In genomic region chr11:93017821-93018690, GRCh38 we compare ENCODE assay signal across 21 cellular contexts. TPM values are rescaled to one million over a fixed set of nuclear protein-coding genes. Genes with fewer than 3 reads are reported as not detected.
DNase-seq lines count a peak whose midpoint lies in the region; ATAC-seq and TF ChIP-seq lines count a peak whose summit lies in the region.
"Had no signal": no experiment of that assay in that cellular context is flagged by ENCODE, and none has a peak within 500 bp of the region (broad histone marks: within the 10 kb centered on the region; RNA-seq: fewer than 3 reads in every experiment).

No MANE protein-coding gene starts in this region.

- H3K36me3 ChIP-seq in PC-9 (ENCODE audit: low read depth), result no peaks in the 10 kb centered on the region
- no peaks in the 10 kb centered on the region for H3K36me3 ChIP-seq in smooth muscle cell (ENCODE audit: low read depth)
- H3K36me3 ChIP-seq: heart right ventricle, WERI-Rb-1 had no signal

- no peak overlapping the region for H3K27ac Mint-ChIP-seq in H9
- H3K27ac Mint-ChIP-seq in CD4-positive, alpha-beta T cell, result no peak overlapping the region
- H3K27ac Mint-ChIP-seq: activated naive CD4-positive, alpha-beta T cell treated with anti-CD3 and anti-CD28 coated beads, Interleukin-2, amount 10 ng/mL, durations not matched to agents 7 days and 5 days; stimulated activated naive B cell treated with anti-CD40 and anti-IgM and Interleukin-4, amounts not matched to agents 10 μg/mL and 1 μg/mL and 100 μg/mL, for 72 hours had no signal

- no peak overlapping the region for H3K56ac ChIP-seq in H9 (ENCODE audit: insufficient read length, low read depth, low read length)

- H4K20me1 ChIP-seq in H9 (ENCODE audit: control insufficient read depth, insufficient read depth, insufficient read length) (no peaks in the 10 kb centered on the region), PC-9 (ENCODE audit: insufficient read depth) (no peaks in the 10 kb centered on the region), smooth muscle cell (ENCODE audit: low read depth) (no peaks in the 10 kb centered on the region)

- no peaks in the 10 kb centered on the region for H3K9me2 ChIP-seq in PC-9 (ENCODE audit: insufficient read depth)

- no peak overlapping the region for H3K14ac ChIP-seq in H9 (ENCODE audit: insufficient read depth, low read length)

- no peak overlapping the region for H2BK5ac ChIP-seq in H9 (ENCODE audit: insufficient read length, low read length)

- no CpG with 5 or more reads among the region's 9 CpGs for WGBS in H9 (ENCODE audit: extremely low coverage, insufficient read length, low lambda C conversion rate)
- WGBS in smooth muscle cell (ENCODE audit: low lambda C conversion rate), result 86% methylated on average over 9 of the region's 9 CpGs

- no peak overlapping the region for H3K9ac ChIP-seq in H9 (ENCODE audit: extremely low read depth, insufficient read length, low read length)
- no peak overlapping the region for H3K9ac ChIP-seq in smooth muscle cell (ENCODE audit: low read depth)

- H3K9me3 ChIP-seq in H9 (ENCODE audit: control insufficient read depth, low read depth, low read length) (no peaks in the 10 kb centered on the region), PC-9 (ENCODE audit: insufficient read depth, low read depth) (no peaks in the 10 kb centered on the region), smooth muscle cell (replicated peaks; ENCODE audit: low read depth) (no peaks in the 10 kb centered on the region)
- H3K9me3 ChIP-seq in CD4-positive, alpha-beta T cell (ENCODE audit: control insufficient read depth, low read length), result no peaks in the 10 kb centered on the region

- H2AFZ ChIP-seq in H9 (ENCODE audit: low read length) (no peak overlapping the region), PC-9 (no peak overlapping the region), smooth muscle cell (ENCODE audit: low read depth) (no peak overlapping the region)

- no peaks in the 10 kb centered on the region for H3K79me1 ChIP-seq in H9 (ENCODE audit: insufficient read depth, low read depth, low read length, poor library complexity, severe bottlenecking)

- no peak overlapping the region for H2BK120ac ChIP-seq in H9 (ENCODE audit: low read depth, low read length, poor library complexity, severe bottlenecking)

- POLR2A ChIA-PET in PC-9 (lab: Charles Lee; ENCODE audit: unreplicated experiment), result no interaction called here
- POLR2A ChIA-PET in CD4-positive, alpha-beta T cell (lab: Charles Lee), result no interaction called here

- no peaks in the 10 kb centered on the region for H3K27me3 ChIP-seq in H9 (ENCODE audit: insufficient read depth, low read length)
- no peaks in the 10 kb centered on the region for H3K27me3 ChIP-seq in PC-9 (ENCODE audit: insufficient read depth, low read depth)
- H3K27me3 ChIP-seq in smooth muscle cell (ENCODE audit: low read depth), result no peaks in the 10 kb centered on the region
- no peaks in the 10 kb centered on the region for H3K27me3 ChIP-seq in CD4-positive, alpha-beta T cell (ENCODE audit: control insufficient read depth, insufficient read depth, low read length)
- H3K27me3 ChIP-seq: heart right ventricle had no signal

- H3K4me2 ChIP-seq in H9 (ENCODE audit: insufficient read depth, insufficient read length, low read length) (no peak overlapping the region), PC-9 (no peak overlapping the region), smooth muscle cell (no peak overlapping the region)

- CTCF ChIA-PET in PC-9 (lab: Charles Lee), result no interaction called here
- CTCF ChIA-PET in CD4-positive, alpha-beta T cell (lab: Charles Lee), result no interaction called here

- H2AK5ac ChIP-seq in H9 (ENCODE audit: insufficient read length, low read length), result no peak overlapping the region

- peaks cover 4 to 23% (median 14%) of the 10 kb centered on the region in 3 experiments; a peak in 6 of 7 replicates for H3K36me3 Mint-ChIP-seq in H9 (ENCODE audit: insufficient read depth in 1 of 3, low read depth in 3 of 3)
- H3K36me3 Mint-ChIP-seq in CD4-positive, alpha-beta T cell (ENCODE audit: low read depth), result no peaks in the 10 kb centered on the region
- H3K36me3 Mint-ChIP-seq: activated naive CD4-positive, alpha-beta T cell treated with anti-CD3 and anti-CD28 coated beads, Interleukin-2, amount 10 ng/mL, durations not matched to agents 7 days and 5 days; stimulated activated naive B cell treated with anti-CD40 and anti-IgM and Interleukin-4, amounts not matched to agents 10 μg/mL and 1 μg/mL and 100 μg/mL, for 72 hours had no signal

- H3K79me2 ChIP-seq in H9 (ENCODE audit: insufficient read depth, low read length) (no peaks in the 10 kb centered on the region), PC-9 (ENCODE audit: low read depth) (no peaks in the 10 kb centered on the region), smooth muscle cell (ENCODE audit: low read depth) (no peaks in the 10 kb centered on the region)

- no peak overlapping the region for H4K8ac ChIP-seq in H9 (replicated peaks; ENCODE audit: insufficient read length, low read depth, low read length)

- H3K27ac ChIP-seq in H9 (ENCODE audit: insufficient read length, low read depth, low read length) (no peak overlapping the region), PC-9 (no peak overlapping the region), smooth muscle cell (ENCODE audit: low read depth) (peak overlapping the region; percentile 97)
- H3K27ac ChIP-seq in CD4-positive, alpha-beta T cell (ENCODE audit: low read depth, low read length), result no peak overlapping the region
- H3K27ac ChIP-seq: heart right ventricle, WERI-Rb-1 had no signal

- no peak overlapping the region for H3K18ac ChIP-seq in H9 (ENCODE audit: insufficient read length, low read depth, low read length)

- intact Hi-C loops in PC-9 (cut with micrococcal nuclease; ENCODE audit: unreplicated experiment), result no loop called here
- intact Hi-C loops in CD4-positive, alpha-beta T cell (cut with DNase I, micrococcal nuclease), result no loop called here

- H2BK12ac ChIP-seq in H9 (ENCODE audit: insufficient read length, low read depth, low read length), result no peak overlapping the region

- no peak overlapping the region for H4K5ac ChIP-seq in H9 (ENCODE audit: insufficient read length, low read depth, low read length)

- H2BK15ac ChIP-seq in H9 (ENCODE audit: low read depth, low read length), result no peak overlapping the region

- DNase-seq in H9 (no peak), PC-9 (no peak), fibroblast of pulmonary artery (ENCODE audit: low read depth) (peak; percentile 65), smooth muscle cell (lab: John Stamatoyannopoulos, UW; ENCODE audit: unreplicated experiment) (no peak), GF-D8 (lab: John Stamatoyannopoulos, UW) (no peak), glomerular visceral epithelial cell (ENCODE audit: extremely low spot score) (no peak)
- DNase-seq in CD4-positive, alpha-beta T cell, result no peak
- DNase-seq: activated naive CD4-positive, alpha-beta T cell treated with anti-CD3 and anti-CD28 coated beads, Interleukin-2, amount 10 ng/mL, durations not matched to agents 7 days and 5 days; central memory CD4-positive, alpha-beta T cell; GOT3; heart right ventricle; left ventricle myocardium superior; MV-4-11; NCI-H2171 treated with DMSO at 0.1 percent for 48 hours; stimulated activated naive B cell treated with anti-CD40 and anti-IgM and Interleukin-4, amounts not matched to agents 10 μg/mL and 1 μg/mL and 100 μg/mL, for 72 hours; SW 1271; WERI-Rb-1 had no signal

- H2BK20ac ChIP-seq in H9 (ENCODE audit: low read depth, low read length, poor library complexity, severe bottlenecking), result no peak overlapping the region

- H4K91ac ChIP-seq in H9 (ENCODE audit: insufficient read length, low read depth, low read length), result no peak overlapping the region

- ATAC-seq in CD4-positive, alpha-beta T cell (ENCODE audit: poor library complexity), result no peak
- ATAC-seq: heart right ventricle; left ventricle myocardium superior; right cardiac atrium; stimulated activated naive B cell treated with anti-CD40 and anti-IgM and Interleukin-4, amounts not matched to agents 10 μg/mL and 1 μg/mL and 100 μg/mL, for 72 hours had no signal

- no peak overlapping the region for H3K4me3 Mint-ChIP-seq in H9
- H3K4me3 Mint-ChIP-seq in CD4-positive, alpha-beta T cell, result no peak overlapping the region
- H3K4me3 Mint-ChIP-seq: activated naive CD4-positive, alpha-beta T cell treated with anti-CD3 and anti-CD28 coated beads, Interleukin-2, amount 10 ng/mL, durations not matched to agents 7 days and 5 days; neural crest cell; stimulated activated naive B cell treated with anti-CD40 and anti-IgM and Interleukin-4, amounts not matched to agents 10 μg/mL and 1 μg/mL and 100 μg/mL, for 72 hours had no signal

- BruUV-seq in PC-9 (replicated peaks; lab: Mats Ljungman, UMichigan), result no TSS peak

- H3K23ac ChIP-seq in H9 (ENCODE audit: insufficient read length, low read depth, low read length), result no peak overlapping the region

- H3K9me3 Mint-ChIP-seq in H9, result peaks cover 11 to 14% of the 10 kb centered on the region in 2 experiments
- H3K9me3 Mint-ChIP-seq in CD4-positive, alpha-beta T cell, result no peaks in the 10 kb centered on the region
- H3K9me3 Mint-ChIP-seq: neural crest cell had no signal

- H3K4ac ChIP-seq in H9 (ENCODE audit: low read depth, low read length), result no peak overlapping the region

- H3K27me3 Mint-ChIP-seq in H9 (ENCODE audit: low read depth), result no peaks in the 10 kb centered on the region; the same call in 1 of the 2 replicates
- peaks cover 15% of the 10 kb centered on the region for H3K27me3 Mint-ChIP-seq in CD4-positive, alpha-beta T cell
- H3K27me3 Mint-ChIP-seq: activated naive CD4-positive, alpha-beta T cell treated with anti-CD3 and anti-CD28 coated beads, Interleukin-2, amount 10 ng/mL, durations not matched to agents 7 days and 5 days had no signal

- no peaks in the 10 kb centered on the region for H3K4me1 ChIP-seq in H9 (ENCODE audit: insufficient read depth, low read length)
- H3K4me1 ChIP-seq in PC-9 (replicated peaks; ENCODE audit: insufficient read depth), result peaks cover 7% of the 10 kb centered on the region; the same call in 1 of the 2 replicates
- H3K4me1 ChIP-seq in smooth muscle cell (ENCODE audit: low read depth), result peaks cover 12% of the 10 kb centered on the region
- H3K4me1 ChIP-seq: heart right ventricle had no signal

- peaks cover 7 to 18% of the 10 kb centered on the region in 2 experiments for H3K4me1 Mint-ChIP-seq in H9
- H3K4me1 Mint-ChIP-seq in CD4-positive, alpha-beta T cell (ENCODE audit: low read depth), result no peaks in the 10 kb centered on the region
- H3K4me1 Mint-ChIP-seq: activated naive CD4-positive, alpha-beta T cell treated with anti-CD3 and anti-CD28 coated beads, Interleukin-2, amount 10 ng/mL, durations not matched to agents 7 days and 5 days; stimulated activated naive B cell treated with anti-CD40 and anti-IgM and Interleukin-4, amounts not matched to agents 10 μg/mL and 1 μg/mL and 100 μg/mL, for 72 hours had no signal

- H3F3A ChIP-seq in PC-9 (ENCODE audit: insufficient read depth, low read depth) (no peaks in the 10 kb centered on the region), smooth muscle cell (ENCODE audit: low read depth) (peaks cover 6% of the 10 kb centered on the region)

- TF ChIP-seq CTCF in H9 (conservative IDR thresholded peaks at IDR 0.05) (peak; percentile 41; the same call in 2 of the 3 replicates), PC-9 (conservative IDR thresholded peaks at IDR 0.05) (0 out of 2 replicates have a peak, but pooled peaks have one; percentile 21), fibroblast of pulmonary artery (IDR thresholded peaks at IDR 0.05; ENCODE audit: low read length, missing control alignments) (peak; percentile 1), smooth muscle cell (IDR thresholded peaks at IDR 0.05; ENCODE audit: borderline replicate concordance, insufficient read depth, poor library complexity, severe bottlenecking) (peak; percentile 17)
- no peak for TF ChIP-seq CTCF in CD4-positive, alpha-beta T cell (IDR thresholded peaks at IDR 0.05)

- no peak overlapping the region for H3T11ph ChIP-seq in H9 (ENCODE audit: low read length)

- no peaks in the 10 kb centered on the region for H3K23me2 ChIP-seq in H9 (ENCODE audit: insufficient read length, low read depth, low read length, poor library complexity, severe bottlenecking)

- H3K4me3 ChIP-seq in PC-9, result no peak overlapping the region
- no peak overlapping the region for H3K4me3 ChIP-seq in fibroblast of pulmonary artery (replicated peaks; ENCODE audit: low read depth, low read length)
- H3K4me3 ChIP-seq in smooth muscle cell, result no peak overlapping the region
- H3K4me3 ChIP-seq: heart right ventricle had no signal

RNA-seq across cellular contexts. Expression of gene MTNR1B, which starts 48.6 kb away (rescaled TPM):
- total RNA-seq in H9 (2021), result not detected in 2 replicates
- total RNA-seq in PC-9 (2021), result not detected in 2 replicates
- not detected in 2 replicates for total RNA-seq in smooth muscle cell
- polyA plus RNA-seq in smooth muscle cell, result not detected in 2 replicates
- total RNA-seq in CD4-positive, alpha-beta T cell, result not detected
- total RNA-seq: heart right ventricle, left ventricle myocardium superior, neural crest cell, OCI-LY7, right cardiac atrium, urinary bladder had no signal
- polyA plus RNA-seq: heart right ventricle, right cardiac atrium, urinary bladder had no signal
